Comparison of ENCODE assay signal across 11 cellular contexts in the genomic region with DNA sequence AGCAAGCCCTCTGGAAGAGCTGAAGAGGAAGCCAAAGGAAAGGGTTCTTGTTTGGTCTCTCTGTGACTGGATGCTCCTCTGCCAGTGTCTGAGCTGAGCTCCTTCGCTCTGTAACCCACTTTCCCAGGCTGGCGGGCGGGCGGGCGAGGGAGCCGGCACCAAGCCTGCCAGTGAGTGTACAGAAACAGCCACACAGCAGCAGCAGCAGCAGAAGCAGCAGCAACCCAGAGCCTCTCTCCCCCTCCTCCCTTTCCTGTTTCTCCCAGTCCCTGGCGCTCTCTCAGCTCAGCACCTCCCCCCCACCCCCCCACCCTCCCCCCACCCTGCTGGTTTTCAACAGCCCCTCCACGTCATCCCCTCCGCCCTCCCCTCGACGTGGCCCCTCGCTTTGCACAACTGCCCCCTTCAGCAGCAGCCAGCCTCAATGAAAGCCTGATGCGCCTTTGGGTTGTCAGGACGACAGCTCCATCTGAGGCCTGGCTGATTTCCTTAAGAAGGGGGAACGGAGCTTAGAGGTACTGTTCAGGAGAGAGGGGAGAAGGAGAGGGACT. TPM values are rescaled to one million over a fixed set of nuclear protein-coding genes. Genes with fewer than 3 reads are reported as not detected.
DNase-seq lines count a peak whose midpoint lies in the region; ATAC-seq and TF ChIP-seq lines count a peak whose summit lies in the region.
"Had no signal": no experiment of that assay in that cellular context is flagged by ENCODE, and none has a peak within 500 bp of the region (broad histone marks: within the 10 kb centered on the region; RNA-seq: fewer than 3 reads in every experiment).

LSAMP (minus strand) TSS at position 197 of the 551 bp plus-strand sequence.

- H3K9me3 ChIP-seq in mesenchymal stem cell (ENCODE audit: control insufficient read depth, low read length) (no peaks in the 10 kb centered on the region), aorta (ENCODE audit: control insufficient read depth, low read length) (no peaks in the 10 kb centered on the region)

- H4K8ac ChIP-seq in mesenchymal stem cell (ENCODE audit: low read length), result peak within 1 kb of the TSS; percentile 82

- 5% methylated on average over 9 of the region's 15 CpGs for WGBS in mesenchymal stem cell
- WGBS in aorta, 2 donors, result 3 to 4% methylated on average over 14 to 15 of the region's 15 CpGs

- peak within 1 kb of the TSS; percentile 82 for H3K9ac ChIP-seq in mesenchymal stem cell (ENCODE audit: low read length)

- H3K36me3 ChIP-seq in mesenchymal stem cell (ENCODE audit: control insufficient read depth in 1 of 2, insufficient read depth in 2 of 2, low read depth in 1 of 2, low read length in 2 of 2) (no peaks in the 10 kb centered on the region), aorta (ENCODE audit: control insufficient read depth in 1 of 2, insufficient read depth in 2 of 2, low read length in 1 of 2) (no peaks in the 10 kb centered on the region)

- DNase-seq in NCI-H510A treated with DMSO at 0.1 percent for 48 hours (lab: John Stamatoyannopoulos, UW), result peak; percentile 14
- DNase-seq in NCI-H510A (lab: John Stamatoyannopoulos, UW), result no peak
- peak; percentile 60 to 88 (median 77) for DNase-seq in dorsolateral prefrontal cortex
- DNase-seq in mesenchymal stem cell, result peak; percentile 60
- DNase-seq in aorta, result peak in 1 of 2 donors; percentile 72
- no peak for DNase-seq in UCSD-AML1 (lab: John Stamatoyannopoulos, UW; ENCODE audit: unreplicated experiment)
- no peak for DNase-seq in GOT3 (lab: John Stamatoyannopoulos, UW)
- no peak for DNase-seq in stimulated activated CD8-positive, alpha-beta memory T cell treated with anti-CD3 and anti-CD28 coated beads, Interleukin-4, amount 100 ng/mL, for 48 hours
- DNase-seq: activated T-cell treated with anti-CD3 and anti-CD28 coated beads, Interleukin-2, amount 50 U/mL, for 4 hours; stimulated activated CD4-positive, alpha-beta T cell treated with anti-CD3 and anti-CD28 coated beads, Interleukin-4, amount 100 ng/mL, for 1 hour had no signal

- peak; percentile 38 for ATAC-seq in aorta (ENCODE audit: low FRiP score)
- ATAC-seq: activated T-cell treated with anti-CD3 and anti-CD28 coated beads, Interleukin-2, amount 50 U/mL, for 4 hours had no signal

- H3K4me1 ChIP-seq in mesenchymal stem cell (ENCODE audit: control insufficient read depth, insufficient read depth, low read depth, low read length), result peaks cover 3% of the 10 kb centered on the region
- no peaks in the 10 kb centered on the region for H3K4me1 ChIP-seq in aorta (ENCODE audit: control insufficient read depth in 1 of 2, insufficient read depth in 2 of 2, low read length in 2 of 2)

- H3K4ac ChIP-seq in mesenchymal stem cell (ENCODE audit: low read depth in 1 of 2, low read length in 2 of 2), result peak within 1 kb of the TSS in 1 of 2 experiments; percentile 1

- TF ChIP-seq CTCF in dorsolateral prefrontal cortex (IDR thresholded peaks at IDR 0.05 in 54 of 56, conservative IDR thresholded peaks at IDR 0.05 in 2 of 56; ENCODE audit: low read depth in 1 of 56, partially characterized antibody in 56 of 56), result peak in 2 of 56 donors; percentile 0 to 5

- peak within 1 kb of the TSS; percentile 49 to 61 for H3K18ac ChIP-seq in mesenchymal stem cell (ENCODE audit: low read depth in 1 of 2, low read length in 2 of 2)

- H3K79me1 ChIP-seq in mesenchymal stem cell (replicated peaks; ENCODE audit: low read length, poor library complexity, severe bottlenecking), result no peaks in the 10 kb centered on the region

- peak within 1 kb of the TSS; percentile 48 for H2BK5ac ChIP-seq in mesenchymal stem cell (ENCODE audit: low read depth, low read length, poor library complexity, severe bottlenecking)

- H2AFZ ChIP-seq in mesenchymal stem cell (ENCODE audit: low read depth, low read length), result peak within 1 kb of the TSS; percentile 56

- peak within 1 kb of the TSS; percentile 3 to 96 for H2BK12ac ChIP-seq in mesenchymal stem cell (ENCODE audit: low read length in 2 of 2)

- intact Hi-C loops in dorsolateral prefrontal cortex (cut with DNase I) (loop anchor here in 1 of 2 donors (2.0 to 10.0 kb wide), 2 partner anchors 23 to 301 kb away; no protein-coding TSS in a partner anchor), aorta (cut with DNase I) (no loop called here)

- peak within 1 kb of the TSS; percentile 80 to 97 (median 92) for H3K27ac ChIP-seq in dorsolateral prefrontal cortex
- peak within 1 kb of the TSS; percentile 36 for H3K27ac ChIP-seq in mesenchymal stem cell (ENCODE audit: low read length, poor library complexity, severe bottlenecking)
- no peak within 1 kb of the TSS for H3K27ac ChIP-seq in aorta (ENCODE audit: low read depth in 1 of 2, low read length in 2 of 2)
- H3K27ac ChIP-seq: HL-60 had no signal

- H4K91ac ChIP-seq in mesenchymal stem cell (ENCODE audit: low read length), result peak within 1 kb of the TSS; percentile 95

- H3K4me3 ChIP-seq in dorsolateral prefrontal cortex, result peak within 1 kb of the TSS; percentile 48 to 84 (median 71)
- peak within 1 kb of the TSS; percentile 73 to 91 for H3K4me3 ChIP-seq in mesenchymal stem cell (ENCODE audit: insufficient read depth in 1 of 2, low read depth in 1 of 2, low read length in 2 of 2)
- H3K4me3 ChIP-seq in aorta (ENCODE audit: low read length in 2 of 2), result no peak within 1 kb of the TSS

- H3K4me2 ChIP-seq in mesenchymal stem cell (ENCODE audit: low read length, poor library complexity, severe bottlenecking), result peak within 1 kb of the TSS; percentile 74

- H3K14ac ChIP-seq in mesenchymal stem cell (ENCODE audit: low read length in 2 of 2), result peak within 1 kb of the TSS in 1 of 2 experiments; percentile 29

- H2BK120ac ChIP-seq in mesenchymal stem cell (ENCODE audit: low read depth, low read length), result no peak within 1 kb of the TSS

- peak within 1 kb of the TSS; percentile 14 to 37 for H3K23ac ChIP-seq in mesenchymal stem cell (ENCODE audit: low read length in 2 of 2)

- H3K27me3 ChIP-seq in dorsolateral prefrontal cortex, result no peaks in the 10 kb centered on the region
- no peaks in the 10 kb centered on the region for H3K27me3 ChIP-seq in mesenchymal stem cell (ENCODE audit: control insufficient read depth in 1 of 2, insufficient read depth in 1 of 2, low read length in 2 of 2)
- H3K27me3 ChIP-seq in aorta (ENCODE audit: control insufficient read depth in 1 of 2, insufficient read depth in 2 of 2, low read length in 1 of 2), result no peaks in the 10 kb centered on the region

- no peak within 1 kb of the TSS for H2AK5ac ChIP-seq in mesenchymal stem cell (ENCODE audit: low read length, severe bottlenecking)

- peak within 1 kb of the TSS; percentile 57 for H2BK15ac ChIP-seq in mesenchymal stem cell (ENCODE audit: low read depth, poor library complexity, severe bottlenecking)

RNA-seq across cellular contexts. Expression of gene LSAMP, which starts in this region (rescaled TPM):
- total RNA-seq in dorsolateral prefrontal cortex (100 to 1,000 TPM; 116 to 277 (median 204) TPM), aorta (1 to 10 TPM in 1 of 2 donors, under 1 TPM in 1; 0.88 to 7.8 TPM)
- 3.8 TPM for polyA plus RNA-seq in mesenchymal stem cell (2013, experiment 1 of 2)
- 3.8 TPM for polyA plus RNA-seq in mesenchymal stem cell (2013, experiment 2 of 2)
- polyA plus RNA-seq in aorta, result under 1 TPM in 1 of 2 donors, not detected in 1; 0.38 TPM
- total RNA-seq: activated T-cell treated with anti-CD3 and anti-CD28 coated beads, Interleukin-2, amount 50 U/mL, for 4 hours had no signal

Comparison
In these comparisons a context has a peak if more than half of its experiments do, and no peak if none do; other contexts are left out.
1. RNA of gene LSAMP (total RNA-seq): 116 to 277 TPM in dorsolateral prefrontal cortex; 0.88 to 7.8 TPM in aorta; every median in the first group is over 10 times any median in the second.
2. DNase-seq: peak in NCI-H510A treated with DMSO at 0.1 percent for 48 hours (single experiment), dorsolateral prefrontal cortex (10 of 10) and mesenchymal stem cell (single experiment); none in NCI-H510A (single experiment), UCSD-AML1 (single experiment), GOT3 (single experiment) and stimulated activated CD8-positive, alpha-beta memory T cell treated with anti-CD3 and anti-CD28 coated beads, Interleukin-4, amount 100 ng/mL, for 48 hours (single experiment).
3. H3K27ac ChIP-seq: peak in dorsolateral prefrontal cortex (59 of 59) and mesenchymal stem cell (single experiment); none in aorta (0 of 2).
4. H3K4me3 ChIP-seq: peak in dorsolateral prefrontal cortex (59 of 59) and mesenchymal stem cell (2 of 2); none in aorta (0 of 2).